ENCODE assay signal across 2 cellular contexts in the genomic region with DNA sequence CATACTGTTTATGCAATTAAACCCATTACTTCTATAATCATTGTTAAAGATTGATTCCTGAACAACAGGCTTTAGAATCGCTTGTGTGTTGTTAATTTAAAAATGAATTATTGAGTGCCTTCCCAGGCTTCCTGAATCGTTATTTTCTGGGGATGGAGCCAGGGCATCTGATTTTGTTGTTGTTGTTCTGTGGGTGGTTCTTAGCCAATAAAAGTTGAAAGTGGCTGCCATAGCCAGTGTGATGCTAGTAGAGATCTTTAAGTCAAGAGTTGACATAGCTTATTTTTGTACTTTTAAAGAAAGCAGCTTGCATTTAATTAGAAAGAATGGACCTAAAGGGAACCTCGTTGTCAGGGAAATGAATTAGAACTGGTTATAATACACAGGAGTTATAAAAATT.
TF ChIP-seq lines count a peak whose summit lies in the region.

No MANE protein-coding gene starts in this region.

TF ChIP-seq in WTC11, 78 proteins besides CTCF, POLR2A, EP300 and RAD21 (continues in another document):
- TF ChIP-seq, protein P1, sequence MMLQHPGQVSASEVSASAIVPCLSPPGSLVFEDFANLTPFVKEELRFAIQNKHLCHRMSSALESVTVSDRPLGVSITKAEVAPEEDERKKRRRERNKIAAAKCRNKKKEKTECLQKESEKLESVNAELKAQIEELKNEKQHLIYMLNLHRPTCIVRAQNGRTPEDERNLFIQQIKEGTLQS (CRISPR knock-in tag; conservative IDR thresholded peaks at IDR 0.05), result no peak
- TF ChIP-seq TEAD4 (CRISPR knock-in tag; IDR thresholded peaks at IDR 0.05) (no peak), RORB (CRISPR knock-in tag; IDR thresholded peaks at IDR 0.05) (no peak), ZNF232 (CRISPR knock-in tag; IDR thresholded peaks at IDR 0.05) (no peak), CREB1 (CRISPR knock-in tag; IDR thresholded peaks at IDR 0.05) (no peak), SMAD4 (CRISPR knock-in tag; IDR thresholded peaks at IDR 0.05) (no peak), ETV6 (CRISPR knock-in tag; IDR thresholded peaks at IDR 0.05) (no peak), KAT7 (CRISPR knock-in tag; IDR thresholded peaks at IDR 0.05; ENCODE audit: borderline replicate concordance) (no peak), TEAD1 (CRISPR knock-in tag; IDR thresholded peaks at IDR 0.05) (no peak)
- TF ChIP-seq, protein P2, sequence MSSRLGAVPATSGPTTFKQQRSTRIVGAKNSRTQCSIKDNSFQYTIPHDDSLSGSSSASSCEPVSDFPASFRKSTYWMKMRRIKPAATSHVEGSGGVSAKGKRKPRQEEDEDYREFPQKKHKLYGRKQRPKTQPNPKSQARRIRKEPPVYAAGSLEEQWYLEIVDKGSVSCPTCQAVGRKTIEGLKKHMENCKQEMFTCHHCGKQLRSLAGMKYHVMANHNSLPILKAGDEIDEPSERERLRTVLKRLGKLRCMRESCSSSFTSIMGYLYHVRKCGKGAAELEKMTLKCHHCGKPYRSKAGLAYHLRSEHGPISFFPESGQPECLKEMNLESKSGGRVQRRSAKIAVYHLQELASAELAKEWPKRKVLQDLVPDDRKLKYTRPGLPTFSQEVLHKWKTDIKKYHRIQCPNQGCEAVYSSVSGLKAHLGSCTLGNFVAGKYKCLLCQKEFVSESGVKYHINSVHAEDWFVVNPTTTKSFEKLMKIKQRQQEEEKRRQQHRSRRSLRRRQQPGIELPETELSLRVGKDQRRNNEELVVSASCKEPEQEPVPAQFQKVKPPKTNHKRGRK (CRISPR knock-in tag; IDR thresholded peaks at IDR 0.05; ENCODE audit: borderline replicate concordance), result no peak
- TF ChIP-seq, protein P3, sequence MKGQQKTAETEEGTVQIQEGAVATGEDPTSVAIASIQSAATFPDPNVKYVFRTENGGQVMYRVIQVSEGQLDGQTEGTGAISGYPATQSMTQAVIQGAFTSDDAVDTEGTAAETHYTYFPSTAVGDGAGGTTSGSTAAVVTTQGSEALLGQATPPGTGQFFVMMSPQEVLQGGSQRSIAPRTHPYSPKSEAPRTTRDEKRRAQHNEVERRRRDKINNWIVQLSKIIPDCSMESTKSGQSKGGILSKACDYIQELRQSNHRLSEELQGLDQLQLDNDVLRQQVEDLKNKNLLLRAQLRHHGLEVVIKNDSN (CRISPR knock-in tag; IDR thresholded peaks at IDR 0.05), result no peak
- TF ChIP-seq, protein P4, sequence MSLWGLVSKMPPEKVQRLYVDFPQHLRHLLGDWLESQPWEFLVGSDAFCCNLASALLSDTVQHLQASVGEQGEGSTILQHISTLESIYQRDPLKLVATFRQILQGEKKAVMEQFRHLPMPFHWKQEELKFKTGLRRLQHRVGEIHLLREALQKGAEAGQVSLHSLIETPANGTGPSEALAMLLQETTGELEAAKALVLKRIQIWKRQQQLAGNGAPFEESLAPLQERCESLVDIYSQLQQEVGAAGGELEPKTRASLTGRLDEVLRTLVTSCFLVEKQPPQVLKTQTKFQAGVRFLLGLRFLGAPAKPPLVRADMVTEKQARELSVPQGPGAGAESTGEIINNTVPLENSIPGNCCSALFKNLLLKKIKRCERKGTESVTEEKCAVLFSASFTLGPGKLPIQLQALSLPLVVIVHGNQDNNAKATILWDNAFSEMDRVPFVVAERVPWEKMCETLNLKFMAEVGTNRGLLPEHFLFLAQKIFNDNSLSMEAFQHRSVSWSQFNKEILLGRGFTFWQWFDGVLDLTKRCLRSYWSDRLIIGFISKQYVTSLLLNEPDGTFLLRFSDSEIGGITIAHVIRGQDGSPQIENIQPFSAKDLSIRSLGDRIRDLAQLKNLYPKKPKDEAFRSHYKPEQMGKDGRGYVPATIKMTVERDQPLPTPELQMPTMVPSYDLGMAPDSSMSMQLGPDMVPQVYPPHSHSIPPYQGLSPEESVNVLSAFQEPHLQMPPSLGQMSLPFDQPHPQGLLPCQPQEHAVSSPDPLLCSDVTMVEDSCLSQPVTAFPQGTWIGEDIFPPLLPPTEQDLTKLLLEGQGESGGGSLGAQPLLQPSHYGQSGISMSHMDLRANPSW (CRISPR knock-in tag; conservative IDR thresholded peaks at IDR 0.05; ENCODE audit: low read depth), result no peak
- TF ChIP-seq, protein P5, sequence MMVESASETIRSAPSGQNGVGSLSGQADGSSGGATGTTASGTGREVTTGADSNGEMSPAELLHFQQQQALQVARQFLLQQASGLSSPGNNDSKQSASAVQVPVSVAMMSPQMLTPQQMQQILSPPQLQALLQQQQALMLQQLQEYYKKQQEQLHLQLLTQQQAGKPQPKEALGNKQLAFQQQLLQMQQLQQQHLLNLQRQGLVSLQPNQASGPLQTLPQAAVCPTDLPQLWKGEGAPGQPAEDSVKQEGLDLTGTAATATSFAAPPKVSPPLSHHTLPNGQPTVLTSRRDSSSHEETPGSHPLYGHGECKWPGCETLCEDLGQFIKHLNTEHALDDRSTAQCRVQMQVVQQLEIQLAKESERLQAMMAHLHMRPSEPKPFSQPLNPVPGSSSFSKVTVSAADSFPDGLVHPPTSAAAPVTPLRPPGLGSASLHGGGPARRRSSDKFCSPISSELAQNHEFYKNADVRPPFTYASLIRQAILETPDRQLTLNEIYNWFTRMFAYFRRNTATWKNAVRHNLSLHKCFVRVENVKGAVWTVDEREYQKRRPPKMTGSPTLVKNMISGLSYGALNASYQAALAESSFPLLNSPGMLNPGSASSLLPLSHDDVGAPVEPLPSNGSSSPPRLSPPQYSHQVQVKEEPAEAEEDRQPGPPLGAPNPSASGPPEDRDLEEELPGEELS (CRISPR knock-in tag; IDR thresholded peaks at IDR 0.05), result no peak
- TF ChIP-seq, protein P6, sequence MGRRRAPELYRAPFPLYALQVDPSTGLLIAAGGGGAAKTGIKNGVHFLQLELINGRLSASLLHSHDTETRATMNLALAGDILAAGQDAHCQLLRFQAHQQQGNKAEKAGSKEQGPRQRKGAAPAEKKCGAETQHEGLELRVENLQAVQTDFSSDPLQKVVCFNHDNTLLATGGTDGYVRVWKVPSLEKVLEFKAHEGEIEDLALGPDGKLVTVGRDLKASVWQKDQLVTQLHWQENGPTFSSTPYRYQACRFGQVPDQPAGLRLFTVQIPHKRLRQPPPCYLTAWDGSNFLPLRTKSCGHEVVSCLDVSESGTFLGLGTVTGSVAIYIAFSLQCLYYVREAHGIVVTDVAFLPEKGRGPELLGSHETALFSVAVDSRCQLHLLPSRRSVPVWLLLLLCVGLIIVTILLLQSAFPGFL (CRISPR knock-in tag; IDR thresholded peaks at IDR 0.05; ENCODE audit: borderline replicate concordance), result no peak
- TF ChIP-seq, protein P7, sequence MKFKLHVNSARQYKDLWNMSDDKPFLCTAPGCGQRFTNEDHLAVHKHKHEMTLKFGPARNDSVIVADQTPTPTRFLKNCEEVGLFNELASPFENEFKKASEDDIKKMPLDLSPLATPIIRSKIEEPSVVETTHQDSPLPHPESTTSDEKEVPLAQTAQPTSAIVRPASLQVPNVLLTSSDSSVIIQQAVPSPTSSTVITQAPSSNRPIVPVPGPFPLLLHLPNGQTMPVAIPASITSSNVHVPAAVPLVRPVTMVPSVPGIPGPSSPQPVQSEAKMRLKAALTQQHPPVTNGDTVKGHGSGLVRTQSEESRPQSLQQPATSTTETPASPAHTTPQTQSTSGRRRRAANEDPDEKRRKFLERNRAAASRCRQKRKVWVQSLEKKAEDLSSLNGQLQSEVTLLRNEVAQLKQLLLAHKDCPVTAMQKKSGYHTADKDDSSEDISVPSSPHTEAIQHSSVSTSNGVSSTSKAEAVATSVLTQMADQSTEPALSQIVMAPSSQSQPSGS (CRISPR knock-in tag; IDR thresholded peaks at IDR 0.05; ENCODE audit: borderline replicate concordance, low read depth), result no peak

TF ChIP-seq in HepG2, 621 proteins besides CTCF, POLR2A, EP300 and RAD21 (continues in another document):
- TF ChIP-seq GFI1 (CRISPR knock-in tag; IDR thresholded peaks at IDR 0.05; ENCODE audit: borderline replicate concordance), result no peak
- TF ChIP-seq, protein P8, sequence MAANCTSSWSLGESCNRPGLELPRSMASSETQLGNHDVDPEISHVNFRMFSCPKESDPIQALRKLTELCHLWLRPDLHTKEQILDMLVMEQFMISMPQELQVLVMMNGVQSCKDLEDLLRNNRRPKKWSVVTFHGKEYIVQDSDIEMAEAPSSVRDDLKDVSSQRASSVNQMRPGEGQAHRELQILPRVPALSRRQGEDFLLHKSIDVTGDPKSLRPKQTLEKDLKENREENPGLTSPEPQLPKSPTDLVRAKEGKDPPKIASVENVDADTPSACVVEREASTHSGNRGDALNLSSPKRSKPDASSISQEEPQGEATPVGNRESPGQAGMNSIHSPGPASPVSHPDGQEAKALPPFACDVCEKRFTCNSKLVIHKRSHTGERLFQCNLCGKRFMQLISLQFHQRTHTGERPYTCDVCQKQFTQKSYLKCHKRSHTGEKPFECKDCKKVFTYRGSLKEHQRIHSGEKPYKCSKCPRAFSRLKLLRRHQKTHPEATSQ (CRISPR knock-in tag; IDR thresholded peaks at IDR 0.05; ENCODE audit: borderline replicate concordance), result no peak
- no peak for TF ChIP-seq ELF1 (CRISPR knock-in tag; IDR thresholded peaks at IDR 0.05)
- TF ChIP-seq, protein P9, sequence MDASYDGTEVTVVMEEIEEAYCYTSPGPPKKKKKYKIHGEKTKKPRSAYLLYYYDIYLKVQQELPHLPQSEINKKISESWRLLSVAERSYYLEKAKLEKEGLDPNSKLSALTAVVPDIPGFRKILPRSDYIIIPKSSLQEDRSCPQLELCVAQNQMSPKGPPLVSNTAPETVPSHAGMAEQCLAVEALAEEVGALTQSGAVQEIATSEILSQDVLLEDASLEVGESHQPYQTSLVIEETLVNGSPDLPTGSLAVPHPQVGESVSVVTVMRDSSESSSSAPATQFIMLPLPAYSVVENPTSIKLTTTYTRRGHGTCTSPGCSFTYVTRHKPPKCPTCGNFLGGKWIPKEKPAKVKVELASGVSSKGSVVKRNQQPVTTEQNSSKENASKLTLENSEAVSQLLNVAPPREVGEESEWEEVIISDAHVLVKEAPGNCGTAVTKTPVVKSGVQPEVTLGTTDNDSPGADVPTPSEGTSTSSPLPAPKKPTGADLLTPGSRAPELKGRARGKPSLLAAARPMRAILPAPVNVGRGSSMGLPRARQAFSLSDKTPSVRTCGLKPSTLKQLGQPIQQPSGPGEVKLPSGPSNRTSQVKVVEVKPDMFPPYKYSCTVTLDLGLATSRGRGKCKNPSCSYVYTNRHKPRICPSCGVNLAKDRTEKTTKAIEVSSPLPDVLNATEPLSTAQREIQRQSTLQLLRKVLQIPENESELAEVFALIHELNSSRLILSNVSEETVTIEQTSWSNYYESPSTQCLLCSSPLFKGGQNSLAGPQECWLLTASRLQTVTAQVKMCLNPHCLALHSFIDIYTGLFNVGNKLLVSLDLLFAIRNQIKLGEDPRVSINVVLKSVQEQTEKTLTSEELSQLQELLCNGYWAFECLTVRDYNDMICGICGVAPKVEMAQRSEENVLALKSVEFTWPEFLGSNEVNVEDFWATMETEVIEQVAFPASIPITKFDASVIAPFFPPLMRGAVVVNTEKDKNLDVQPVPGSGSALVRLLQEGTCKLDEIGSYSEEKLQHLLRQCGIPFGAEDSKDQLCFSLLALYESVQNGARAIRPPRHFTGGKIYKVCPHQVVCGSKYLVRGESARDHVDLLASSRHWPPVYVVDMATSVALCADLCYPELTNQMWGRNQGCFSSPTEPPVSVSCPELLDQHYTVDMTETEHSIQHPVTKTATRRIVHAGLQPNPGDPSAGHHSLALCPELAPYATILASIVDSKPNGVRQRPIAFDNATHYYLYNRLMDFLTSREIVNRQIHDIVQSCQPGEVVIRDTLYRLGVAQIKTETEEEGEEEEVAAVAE (CRISPR knock-in tag; IDR thresholded peaks at IDR 0.05; ENCODE audit: borderline replicate concordance), result no peak
- no peak for TF ChIP-seq HIVEP1 (CRISPR knock-in tag; IDR thresholded peaks at IDR 0.05)
- no peak for TF ChIP-seq AGO2 (optimal IDR thresholded peaks at IDR 0.05; ENCODE audit: low read depth, low read length)
- TF ChIP-seq POLR2AphosphoS5 (IDR thresholded peaks at IDR 0.05; ENCODE audit: low read depth, low read length), result no peak
- TF ChIP-seq, protein P10, sequence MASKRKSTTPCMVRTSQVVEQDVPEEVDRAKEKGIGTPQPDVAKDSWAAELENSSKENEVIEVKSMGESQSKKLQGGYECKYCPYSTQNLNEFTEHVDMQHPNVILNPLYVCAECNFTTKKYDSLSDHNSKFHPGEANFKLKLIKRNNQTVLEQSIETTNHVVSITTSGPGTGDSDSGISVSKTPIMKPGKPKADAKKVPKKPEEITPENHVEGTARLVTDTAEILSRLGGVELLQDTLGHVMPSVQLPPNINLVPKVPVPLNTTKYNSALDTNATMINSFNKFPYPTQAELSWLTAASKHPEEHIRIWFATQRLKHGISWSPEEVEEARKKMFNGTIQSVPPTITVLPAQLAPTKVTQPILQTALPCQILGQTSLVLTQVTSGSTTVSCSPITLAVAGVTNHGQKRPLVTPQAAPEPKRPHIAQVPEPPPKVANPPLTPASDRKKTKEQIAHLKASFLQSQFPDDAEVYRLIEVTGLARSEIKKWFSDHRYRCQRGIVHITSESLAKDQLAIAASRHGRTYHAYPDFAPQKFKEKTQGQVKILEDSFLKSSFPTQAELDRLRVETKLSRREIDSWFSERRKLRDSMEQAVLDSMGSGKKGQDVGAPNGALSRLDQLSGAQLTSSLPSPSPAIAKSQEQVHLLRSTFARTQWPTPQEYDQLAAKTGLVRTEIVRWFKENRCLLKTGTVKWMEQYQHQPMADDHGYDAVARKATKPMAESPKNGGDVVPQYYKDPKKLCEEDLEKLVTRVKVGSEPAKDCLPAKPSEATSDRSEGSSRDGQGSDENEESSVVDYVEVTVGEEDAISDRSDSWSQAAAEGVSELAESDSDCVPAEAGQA (IDR thresholded peaks at IDR 0.05; ENCODE audit: low read depth), result no peak
- TF ChIP-seq, protein P10 (CRISPR knock-in tag; IDR thresholded peaks at IDR 0.05; ENCODE audit: borderline replicate concordance), result no peak
- TF ChIP-seq, protein P11, sequence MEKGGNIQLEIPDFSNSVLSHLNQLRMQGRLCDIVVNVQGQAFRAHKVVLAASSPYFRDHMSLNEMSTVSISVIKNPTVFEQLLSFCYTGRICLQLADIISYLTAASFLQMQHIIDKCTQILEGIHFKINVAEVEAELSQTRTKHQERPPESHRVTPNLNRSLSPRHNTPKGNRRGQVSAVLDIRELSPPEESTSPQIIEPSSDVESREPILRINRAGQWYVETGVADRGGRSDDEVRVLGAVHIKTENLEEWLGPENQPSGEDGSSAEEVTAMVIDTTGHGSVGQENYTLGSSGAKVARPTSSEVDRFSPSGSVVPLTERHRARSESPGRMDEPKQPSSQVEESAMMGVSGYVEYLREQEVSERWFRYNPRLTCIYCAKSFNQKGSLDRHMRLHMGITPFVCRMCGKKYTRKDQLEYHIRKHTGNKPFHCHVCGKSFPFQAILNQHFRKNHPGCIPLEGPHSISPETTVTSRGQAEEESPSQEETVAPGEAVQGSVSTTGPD (CRISPR knock-in tag; IDR thresholded peaks at IDR 0.05), result no peak
- no peak for TF ChIP-seq ASH2L (IDR thresholded peaks at IDR 0.05; ENCODE audit: insufficient read length, low read depth, low read length)
- TF ChIP-seq SP140L (CRISPR knock-in tag; IDR thresholded peaks at IDR 0.05; ENCODE audit: borderline replicate concordance), result no peak
- no peak for TF ChIP-seq ZNF547 (CRISPR knock-in tag; IDR thresholded peaks at IDR 0.05)
